8 cellular contexts compared by ENCODE assay signal in genomic region chr16:87608400-87608985, GRCh38. TPM values are rescaled to one million over a fixed set of nuclear protein-coding genes. Genes with fewer than 3 reads are reported as not detected.
A peak's percentile ranks its signal among the peaks of the same experiment; 100 is the strongest.
DNase-seq lines count a peak whose midpoint lies in the region; TF ChIP-seq lines count a peak whose summit lies in the region.

No MANE protein-coding gene starts in this region.

- in situ Hi-C loops in GM13976 (cut with MboI; ENCODE audit: low sequenced_read_pairs, unreplicated experiment) (no loop called here), astrocyte of the cerebellum (cut with HindIII; ENCODE audit: low sequenced_read_pairs) (no loop called here), G401 (cut with HindIII; ENCODE audit: low sequenced_read_pairs) (no loop called here)

- no peaks in the 10 kb centered on the region for H3K36me3 ChIP-seq in testis (ENCODE audit: low read depth, missing control alignments)

- WGBS in testis, 2 donors = 46 to 59% methylated on average over 13 to 20 of the region's 20 CpGs

- peak; percentile 78 for DNase-seq in GM13976 (ENCODE audit: low spot score)
- peak; percentile 75 for DNase-seq in OCI-M1 (lab: John Stamatoyannopoulos, UW)
- DNase-seq in astrocyte of the cerebellum (ENCODE audit: low read depth) = peak; percentile 29
- peak; percentile 60 for DNase-seq in kidney glomerular epithelial cell (lab: John Stamatoyannopoulos, UW)
- peak; percentile 73 for DNase-seq in testis
- no peak for DNase-seq in DMS153 (lab: John Stamatoyannopoulos, UW)
- no peak for DNase-seq in NCI-H2196 treated with DMSO at 0.1 percent for 48 hours (lab: John Stamatoyannopoulos, UW; ENCODE audit: unreplicated experiment)
- no peak for DNase-seq in G401 (ENCODE audit: low spot score)

- no peaks in the 10 kb centered on the region for H3K27me3 ChIP-seq in testis

- no peak overlapping the region for H3K27ac ChIP-seq in testis

- no peaks in the 10 kb centered on the region for H3K9me3 ChIP-seq in testis

- no peaks in the 10 kb centered on the region for H3K4me1 ChIP-seq in testis

- intact Hi-C loops in testis (cut with DNase I; ENCODE audit: low total_unique reads) = no loop called here

- TF ChIP-seq CTCF in GM13976 (IDR thresholded peaks at IDR 0.05; ENCODE audit: borderline replicate concordance, control extremely low read depth, extremely low read depth, insufficient read depth, missing control alignments) (no peak), astrocyte of the cerebellum (IDR thresholded peaks at IDR 0.05; ENCODE audit: low read depth, low read length, missing control alignments) (no peak), testis (IDR thresholded peaks at IDR 0.05) (no peak)

- TF ChIP-seq POLR2A in testis (IDR thresholded peaks at IDR 0.05) = no peak

- H3K4me3 ChIP-seq in astrocyte of the cerebellum (ENCODE audit: low read depth, low read length) (no peak overlapping the region), testis (no peak overlapping the region)

RNA-seq across cellular contexts. Expression of gene JPH3, which starts 6.2 kb away (rescaled TPM):
- 1 to 10 TPM; 8.3 to 8.7 TPM for total RNA-seq in testis
- 3.2 TPM for polyA plus RNA-seq in testis (ENCODE audit: insufficient read depth, low read depth, low replicate concordance)
- total RNA-seq in G401 (2014; rRNA removed; shearing (Covaris generic)) = 22.1 and 30.0 TPM in 2 replicates

Comparison
In these comparisons a context has a peak if more than half of its experiments do, and no peak if none do; other contexts are left out.
1. DNase-seq: peak in GM13976 (single experiment), OCI-M1 (single experiment), astrocyte of the cerebellum (single experiment), kidney glomerular epithelial cell (single experiment) and testis (single experiment); none in DMS153 (single experiment), NCI-H2196 treated with DMSO at 0.1 percent for 48 hours (single experiment) and G401 (single experiment).